Comparison of ENCODE assay signal across 8 cellular contexts in genomic region chr6:17703256-17703694, GRCh38. TPM values are rescaled to one million over a fixed set of nuclear protein-coding genes. Genes with fewer than 3 reads are reported as not detected.
DNase-seq lines count a peak whose midpoint lies in the region; ATAC-seq and TF ChIP-seq lines count a peak whose summit lies in the region.

No MANE protein-coding gene starts in this region.

- peak overlapping the region; percentile 91 for H3K4me3 Mint-ChIP-seq in neural crest cell
- H3K4me3 Mint-ChIP-seq in Caco-2 (ENCODE audit: unreplicated experiment), result no peak overlapping the region

- no peaks in the 10 kb centered on the region for H3K36me3 ChIP-seq in Caco-2 (ENCODE audit: control insufficient read depth, insufficient read depth, low read length)

- no peaks in the 10 kb centered on the region for H3K9me3 ChIP-seq in Caco-2

- H3K4me1 Mint-ChIP-seq in neural crest cell, result peaks cover 16% of the 10 kb centered on the region
- no peaks in the 10 kb centered on the region for H3K4me1 Mint-ChIP-seq in Caco-2 (ENCODE audit: low read depth, unreplicated experiment)

- CTCF ChIA-PET in Caco-2 (lab: Charles Lee), result interaction anchor here (0.6 kb wide), 1 partner anchor 406 kb away, joined by 6 read pairs; no protein-coding TSS in a partner anchor

- no TSS peak for BruUV-seq in Caco-2 (replicated peaks; lab: Mats Ljungman, UMichigan)

- intact Hi-C loops in Caco-2 (cut with micrococcal nuclease; ENCODE audit: unreplicated experiment), result loop anchor here (10.0 kb wide), 1 partner anchor 62 kb away; no protein-coding TSS in a partner anchor

- H3K36me3 Mint-ChIP-seq in neural crest cell (ENCODE audit: low read depth) (peaks cover 3% of the 10 kb centered on the region), Caco-2 (ENCODE audit: insufficient read depth, unreplicated experiment) (peaks cover 15% of the 10 kb centered on the region)

- POLR2A ChIA-PET in Caco-2 (lab: Charles Lee), result interaction anchor here (0.5 to 0.6 kb wide), 2 partner anchors 19 to 103 kb away, joined by 4 to 5 read pairs; partner anchors contain the start of gene FAM8A1

- no peak overlapping the region for H3K27ac Mint-ChIP-seq in neural crest cell (ENCODE audit: unreplicated experiment)
- no peak overlapping the region for H3K27ac Mint-ChIP-seq in Caco-2 (ENCODE audit: unreplicated experiment)

- H3K27me3 ChIP-seq in Caco-2 (replicated peaks; ENCODE audit: control insufficient read depth, insufficient read depth, low read length), result no peaks in the 10 kb centered on the region

- peaks cover 22% of the 10 kb centered on the region for H3K4me1 ChIP-seq in Caco-2

- peak; percentile 6 for DNase-seq in NK-92 treated with Interleukin-12 subunit alpha and Interleukin-12 subunit beta, amount 100 ng/mL, for 24 hours (lab: John Stamatoyannopoulos, UW)
- DNase-seq in NK-92 (lab: John Stamatoyannopoulos, UW; ENCODE audit: unreplicated experiment) (no peak), NOMO-1 treated with DMSO at 0.1 percent for 48 hours (lab: John Stamatoyannopoulos, UW; ENCODE audit: unreplicated experiment) (peak; percentile 83), cardiac fibroblast (ENCODE audit: low read depth in 2 of 2) (peak; percentile 95), neural crest cell (ENCODE audit: low read depth, low spot score) (no peak), Caco-2 (no peak)

- TF ChIP-seq CTCF in cardiac fibroblast (IDR thresholded peaks at IDR 0.05; ENCODE audit: low read depth, low read length), result no peak
- no peak for TF ChIP-seq CTCF in neural crest cell (conservative IDR thresholded peaks at IDR 0.05)
- no peak for TF ChIP-seq CTCF in Caco-2 (IDR thresholded peaks at IDR 0.05; ENCODE audit: insufficient read depth in 1 of 2, low read depth in 1 of 2, low read length in 1 of 2, severe bottlenecking in 1 of 2, unreplicated experiment in 1 of 2)

- no peaks in the 10 kb centered on the region for H3K9me3 Mint-ChIP-seq in neural crest cell
- H3K9me3 Mint-ChIP-seq in Caco-2 (ENCODE audit: unreplicated experiment), result no peaks in the 10 kb centered on the region

- H3K27me3 Mint-ChIP-seq in neural crest cell (ENCODE audit: low read depth) (no peaks in the 10 kb centered on the region), Caco-2 (ENCODE audit: insufficient read depth, unreplicated experiment) (no peaks in the 10 kb centered on the region)

- ATAC-seq in GM21529 (IDR thresholded peaks at IDR 0.05; ENCODE audit: unreplicated experiment) (no peak), GM18498 (IDR thresholded peaks at IDR 0.05; ENCODE audit: unreplicated experiment) (no peak)

- H3K4me3 ChIP-seq in cardiac fibroblast (replicated peaks in 1 of 2; ENCODE audit: low read depth in 2 of 2, low read length in 2 of 2) (no peak overlapping the region), Caco-2 (ENCODE audit: low read depth, low read length) (no peak overlapping the region)

RNA-seq across cellular contexts. Expression of gene NUP153, which starts 3.5 kb away (rescaled TPM):
- 74.6 and 78.7 TPM in 2 replicates for total RNA-seq in neural crest cell
- total RNA-seq in Caco-2 (2022), result 53.9 and 54.4 TPM in 2 replicates

Comparison
In these comparisons a context has a peak if more than half of its experiments do, and no peak if none do; other contexts are left out.
1. DNase-seq: peak in NK-92 treated with Interleukin-12 subunit alpha and Interleukin-12 subunit beta, amount 100 ng/mL, for 24 hours (single experiment), NOMO-1 treated with DMSO at 0.1 percent for 48 hours (single experiment) and cardiac fibroblast (2 of 2); none in NK-92 (single experiment), neural crest cell (single experiment) and Caco-2 (0 of 2).